14 cellular contexts compared by ENCODE assay signal in the genomic region with DNA sequence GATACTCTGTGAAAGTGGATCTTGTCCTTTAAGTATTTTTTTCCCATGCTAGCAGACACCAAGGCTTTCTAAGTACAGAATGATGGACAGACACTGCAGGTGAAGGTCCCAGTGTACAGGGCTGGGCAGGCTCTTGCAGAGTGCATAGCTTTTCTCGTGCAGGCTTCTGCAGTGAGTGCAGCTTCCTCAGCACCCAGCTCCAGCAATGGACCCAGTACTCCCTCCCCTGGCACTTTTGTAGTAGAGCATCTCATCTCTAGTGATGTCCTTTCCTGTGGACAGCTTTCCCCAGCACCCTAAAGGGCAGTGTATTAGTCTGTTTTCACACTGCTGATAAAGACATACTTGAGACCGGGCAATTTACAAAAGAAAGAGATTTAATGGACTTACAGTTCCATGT.
DNase-seq lines count a peak whose midpoint lies in the region; ATAC-seq and FAIRE-seq lines count a peak whose summit lies in the region.
"Had no signal": no experiment of that assay in that cellular context is flagged by ENCODE, and none has a peak within 500 bp of the region (broad histone marks: within the 10 kb centered on the region; RNA-seq: fewer than 3 reads in every experiment).

No MANE protein-coding gene starts in this region.

- H3K4me3 ChIP-seq in small intestine (ENCODE audit: low read depth in 1 of 2, low read length in 2 of 2), result no peak overlapping the region

- FAIRE-seq in small intestine (lab: Jason Lieb, UNC), result no peak
- FAIRE-seq: urothelium cell line had no signal

- no peaks in the 10 kb centered on the region for H3K4me1 ChIP-seq in small intestine (ENCODE audit: control insufficient read depth in 2 of 2, insufficient read depth in 1 of 2, low read depth in 1 of 2, low read length in 1 of 2)

- 44 to 71% (median 62%) methylated on average over 2 of the region's 2 CpGs for WGBS in small intestine, 3 donors

- H3K27me3 ChIP-seq in small intestine (ENCODE audit: control insufficient read depth in 2 of 2, insufficient read depth in 2 of 2, low read length in 2 of 2), result no peaks in the 10 kb centered on the region

- H3K36me3 ChIP-seq in small intestine (ENCODE audit: control insufficient read depth in 2 of 2, insufficient read depth in 2 of 2, low read length in 2 of 2), result no peaks in the 10 kb centered on the region

- ATAC-seq in esophagus mucosa (peak; percentile 68), HG03280 (IDR thresholded peaks at IDR 0.05; ENCODE audit: unreplicated experiment) (no peak)
- ATAC-seq: activated CD4-positive, alpha-beta T cell treated with anti-CD3 and anti-CD28 coated beads for 36 hours; naive thymus-derived CD4-positive, alpha-beta T cell had no signal

- DNase-seq in SIG-M5 treated with dmso at 0.1 percent for 504 hours (lab: John Stamatoyannopoulos, UW; ENCODE audit: unreplicated experiment) (peak; percentile 41), SIG-M5 (lab: John Stamatoyannopoulos, UW) (no peak), NCI-H748 (lab: John Stamatoyannopoulos, UW; ENCODE audit: unreplicated experiment) (peak; percentile 59), small intestine (peak; percentile 15), DMS79 treated with DMSO at 0.1 percent for 48 hours (lab: John Stamatoyannopoulos, UW) (no peak)
- DNase-seq in stimulated activated CD4-positive, alpha-beta T cell treated with anti-CD3 and anti-CD28 coated beads, Interleukin-15, amount 100 ng/mL, for 24 hours, result no peak
- DNase-seq: activated CD4-positive, alpha-beta T cell treated with anti-CD3 and anti-CD28 coated beads for 36 hours; activated naive CD8-positive, alpha-beta T cell treated with anti-CD3 and anti-CD28 coated beads, Interleukin-2, amount 10 ng/mL, durations not matched to agents 7 days and 5 days; CD4-positive, CD25-positive, alpha-beta regulatory T cell; glutamatergic neuron; naive thymus-derived CD4-positive, alpha-beta T cell had no signal

- no peak overlapping the region for H3K27ac ChIP-seq in small intestine (ENCODE audit: low read depth in 1 of 2, low read length in 1 of 2)

- no peaks in the 10 kb centered on the region for H3K9me3 ChIP-seq in small intestine (ENCODE audit: control insufficient read depth, low read depth)

Comparison
In these comparisons a context has a peak if more than half of its experiments do, and no peak if none do; other contexts are left out.
1. DNase-seq: peak in SIG-M5 treated with dmso at 0.1 percent for 504 hours (single experiment), NCI-H748 (single experiment) and small intestine (single experiment); none in SIG-M5 (single experiment), DMS79 treated with DMSO at 0.1 percent for 48 hours (single experiment) and stimulated activated CD4-positive, alpha-beta T cell treated with anti-CD3 and anti-CD28 coated beads, Interleukin-15, amount 100 ng/mL, for 24 hours (single experiment).